ENCODE assay signal across 18 cellular contexts in genomic region chr6:6690144-6690483, GRCh38.
A peak's percentile ranks its signal among the peaks of the same experiment; 100 is the strongest.
DNase-seq lines count a peak whose midpoint lies in the region; TF ChIP-seq lines count a peak whose summit lies in the region.
"Had no signal": no experiment of that assay in that cellular context is flagged by ENCODE, and none has a peak within 500 bp of the region (broad histone marks: within the 10 kb centered on the region; RNA-seq: fewer than 3 reads in every experiment).

No MANE protein-coding gene starts in this region.

- H3K4me2 ChIP-seq in parathyroid adenoma (ENCODE audit: low read length), result no peak overlapping the region
- no peak overlapping the region for H3K4me2 ChIP-seq in MM.1S (ENCODE audit: low read depth, low read length)
- no peak overlapping the region for H3K4me2 ChIP-seq in hepatocyte

- H3K9me2 ChIP-seq in MM.1S (replicated peaks; ENCODE audit: insufficient read depth, low read length) (no peaks in the 10 kb centered on the region), hepatocyte (replicated peaks; ENCODE audit: insufficient read depth) (no peaks in the 10 kb centered on the region)

- H3K36me3 ChIP-seq in right atrium auricular region, result no peaks in the 10 kb centered on the region
- no peaks in the 10 kb centered on the region for H3K36me3 ChIP-seq in esophagus (ENCODE audit: control insufficient read depth in 2 of 2, insufficient read depth in 2 of 2, low read length in 1 of 2)
- no peaks in the 10 kb centered on the region for H3K36me3 ChIP-seq in parathyroid adenoma (ENCODE audit: control insufficient read depth, insufficient read depth, low read length)
- H3K36me3 ChIP-seq in uterus, result no peaks in the 10 kb centered on the region
- H3K36me3 ChIP-seq in MM.1S (replicated peaks; ENCODE audit: insufficient read depth, low read length), result no peaks in the 10 kb centered on the region
- no peaks in the 10 kb centered on the region for H3K36me3 ChIP-seq in hepatocyte (replicated peaks; ENCODE audit: insufficient read depth, low read depth)

- H2AFZ ChIP-seq in parathyroid adenoma (no peak overlapping the region), MM.1S (ENCODE audit: low read length) (no peak overlapping the region), hepatocyte (no peak overlapping the region)

- TF ChIP-seq CTCF in right atrium auricular region (IDR thresholded peaks at IDR 0.05), result no peak
- no peak for TF ChIP-seq CTCF in parathyroid adenoma (IDR thresholded peaks at IDR 0.05)
- no peak for TF ChIP-seq CTCF in uterus (IDR thresholded peaks at IDR 0.05)
- no peak for TF ChIP-seq CTCF in MM.1S (IDR thresholded peaks at IDR 0.05; ENCODE audit: low read length)
- no peak for TF ChIP-seq CTCF in hepatocyte (IDR thresholded peaks at IDR 0.05; ENCODE audit: poor library complexity)

- H3K4me1 ChIP-seq in right atrium auricular region (peaks cover 0 to 51% of the 10 kb centered on the region in 2 donors), esophagus (ENCODE audit: control insufficient read depth in 2 of 2, insufficient read depth in 2 of 2, low read length in 1 of 2) (peaks cover 2 to 16% of the 10 kb centered on the region in 2 donors), parathyroid adenoma (peaks cover 15% of the 10 kb centered on the region), uterus (no peaks in the 10 kb centered on the region), MM.1S (ENCODE audit: low read length) (peaks cover 13% of the 10 kb centered on the region; the same call in 1 of the 2 replicates), hepatocyte (ENCODE audit: insufficient read depth) (peaks cover 8% of the 10 kb centered on the region)

- H3K9ac ChIP-seq in parathyroid adenoma (no peak overlapping the region), MM.1S (ENCODE audit: low read length) (no peak overlapping the region)
- H3K9ac ChIP-seq: BLaER1 treated with 17β-estradiol and CSF1 and Interleukin-3, amounts not matched to agents 10 nM and 100 nM had no signal

- 0 out of 2 replicates have a peak, but pooled peaks cover 7% of the 10 kb centered on the region for H3F3A ChIP-seq in MM.1S (ENCODE audit: insufficient read depth, low read length)

- H3K27me3 ChIP-seq in right atrium auricular region (no peaks in the 10 kb centered on the region), esophagus (ENCODE audit: control insufficient read depth in 1 of 2, insufficient read depth in 2 of 2, low read length in 2 of 2) (no peaks in the 10 kb centered on the region), parathyroid adenoma (ENCODE audit: control insufficient read depth, insufficient read depth, low read length) (no peaks in the 10 kb centered on the region), uterus (no peaks in the 10 kb centered on the region), MM.1S (replicated peaks; ENCODE audit: insufficient read depth, low read length) (peaks cover 7% of the 10 kb centered on the region; the same call in 1 of the 2 replicates), hepatocyte (no peaks in the 10 kb centered on the region)
- H3K27me3 ChIP-seq: BLaER1 treated with 17β-estradiol and CSF1 and Interleukin-3, amounts not matched to agents 10 nM and 100 nM had no signal

- WGBS in esophagus, 2 donors, result 89 to 92% methylated on average over 2 of the region's 2 CpGs
- WGBS in hepatocyte (ENCODE audit: low lambda C conversion rate, missing lambda C conversion rate), result 94% methylated on average over 2 of the region's 2 CpGs

- H3K79me2 ChIP-seq in parathyroid adenoma (no peaks in the 10 kb centered on the region), MM.1S (ENCODE audit: low read length) (no peaks in the 10 kb centered on the region), hepatocyte (no peaks in the 10 kb centered on the region)

- H4K20me1 ChIP-seq in MM.1S (ENCODE audit: insufficient read depth, low read length) (no peaks in the 10 kb centered on the region), hepatocyte (ENCODE audit: insufficient read depth, poor library complexity, severe bottlenecking) (no peaks in the 10 kb centered on the region)
- H4K20me1 ChIP-seq: BLaER1 treated with 17β-estradiol and CSF1 and Interleukin-3, amounts not matched to agents 10 nM and 100 nM had no signal

- peak overlapping the region; percentile 64 to 68 for H3K27ac ChIP-seq in right atrium auricular region
- H3K27ac ChIP-seq in esophagus (ENCODE audit: low read depth in 2 of 2, low read length in 1 of 2), result peak overlapping the region; percentile 81 to 88
- peak overlapping the region; percentile 77 for H3K27ac ChIP-seq in parathyroid adenoma
- peak overlapping the region; percentile 57 to 70 for H3K27ac ChIP-seq in uterus
- H3K27ac ChIP-seq in MM.1S (ENCODE audit: low read length), result no peak overlapping the region
- H3K27ac ChIP-seq in hepatocyte, result no peak overlapping the region
- H3K27ac ChIP-seq: A549 had no signal

- intact Hi-C loops in cardiac septum (cut with DNase I) (no loop called here), uterus (cut with DNase I; ENCODE audit: low total_unique reads) (no loop called here)

- no peak for DNase-seq in right atrium auricular region (ENCODE audit: low spot score)
- no peak for DNase-seq in cardiac septum (ENCODE audit: low spot score)
- DNase-seq in uterus, result peak in 1 of 2 donors; percentile 9
- DNase-seq in MM.1S, result no peak
- no peak for DNase-seq in NCI-H82 treated with DMSO at 0.1 percent for 48 hours (lab: John Stamatoyannopoulos, UW; ENCODE audit: unreplicated experiment)
- DNase-seq in hepatocyte (ENCODE audit: low spot score), result no peak
- DNase-seq: activated CD4-positive, alpha-beta T cell treated with anti-CD3 and anti-CD28 coated beads, Interleukin-2, amount 10 ng/mL, durations not matched to agents 24 days and 14 days; activated gamma-delta T cell treated with Interleukin-2 at 50 U/mL for 16 hours; GOT3; immature natural killer cell; NCI-H1048; NCI-H2081 treated with DMSO at 0.1 percent for 48 hours; NCI-H510A; occipital lobe had no signal

- no peaks in the 10 kb centered on the region for H3K9me3 ChIP-seq in right atrium auricular region
- no peaks in the 10 kb centered on the region for H3K9me3 ChIP-seq in esophagus (ENCODE audit: control insufficient read depth in 2 of 2, insufficient read depth in 1 of 2, low read depth in 1 of 2, low read length in 1 of 2)
- no peaks in the 10 kb centered on the region for H3K9me3 ChIP-seq in parathyroid adenoma (ENCODE audit: control insufficient read depth, low read length)
- H3K9me3 ChIP-seq in uterus, result no peaks in the 10 kb centered on the region
- H3K9me3 ChIP-seq in MM.1S (replicated peaks; ENCODE audit: insufficient read depth, low read length), result no peaks in the 10 kb centered on the region
- no peaks in the 10 kb centered on the region for H3K9me3 ChIP-seq in hepatocyte (ENCODE audit: low read depth)
- H3K9me3 ChIP-seq: A549 had no signal

- no peak overlapping the region for H3K4me3 ChIP-seq in right atrium auricular region
- H3K4me3 ChIP-seq in esophagus (ENCODE audit: low read depth in 1 of 2, low read length in 2 of 2), result no peak overlapping the region
- no peak overlapping the region for H3K4me3 ChIP-seq in parathyroid adenoma (ENCODE audit: low read depth, low read length)
- H3K4me3 ChIP-seq in uterus, result no peak overlapping the region
- no peak overlapping the region for H3K4me3 ChIP-seq in MM.1S (ENCODE audit: low read length)
- H3K4me3 ChIP-seq in hepatocyte, result no peak overlapping the region
- H3K4me3 ChIP-seq: A549; BLaER1 treated with 17β-estradiol and CSF1 and Interleukin-3, amounts not matched to agents 10 nM and 100 nM had no signal

- no peak for TF ChIP-seq POLR2A in uterus (IDR thresholded peaks at IDR 0.05)

Comparison
In these comparisons a context has a peak if more than half of its experiments do, and no peak if none do; other contexts are left out.
1. H3K27ac ChIP-seq: peak in right atrium auricular region (2 of 2), esophagus (2 of 2), parathyroid adenoma (single experiment) and uterus (2 of 2); none in MM.1S (single experiment) and hepatocyte (single experiment).